ENCODE assay signal across 20 cellular contexts in genomic region chr11:122308286-122308685, GRCh38.
A peak's percentile ranks its signal among the peaks of the same experiment; 100 is the strongest.
DNase-seq lines count a peak whose midpoint lies in the region; ATAC-seq and TF ChIP-seq lines count a peak whose summit lies in the region.
"Had no signal": no experiment of that assay in that cellular context is flagged by ENCODE, and none has a peak within 500 bp of the region (broad histone marks: within the 10 kb centered on the region; RNA-seq: fewer than 3 reads in every experiment).

No MANE protein-coding gene starts in this region.

- peaks cover 0 to 24% of the 10 kb centered on the region in 2 donors for H3K4me1 ChIP-seq in right atrium auricular region
- peaks cover 1 to 6% of the 10 kb centered on the region in 2 donors for H3K4me1 ChIP-seq in aorta (ENCODE audit: control insufficient read depth in 1 of 2, insufficient read depth in 2 of 2, low read length in 2 of 2)
- H3K4me1 ChIP-seq: BLaER1 had no signal

- DNase-seq in right atrium auricular region (ENCODE audit: low spot score): no peak
- no peak for DNase-seq in cardiac septum (ENCODE audit: low spot score)
- no peak for DNase-seq in dorsolateral prefrontal cortex
- DNase-seq in aorta: no peak
- no peak for DNase-seq in RWPE1 (ENCODE audit: low spot score)
- no peak for DNase-seq in NCI-H187 (lab: John Stamatoyannopoulos, UW)
- DNase-seq in NOMO-1 (lab: John Stamatoyannopoulos, UW; ENCODE audit: unreplicated experiment in 2 of 2): no peak
- DNase-seq: CD4-positive, alpha-beta memory T cell; DMS153; EL; GOT3; NCI-H1092 treated with DMSO at 0.1 percent for 48 hours; NCI-H2081 treated with DMSO at 0.1 percent for 48 hours; NCI-H510A; NCI-H774; PC-3; RPMI8226; SJCRH30 had no signal

- H3K4me1 Mint-ChIP-seq in nephron: peaks cover 78% of the 10 kb centered on the region
- H3K4me1 Mint-ChIP-seq: CD4-positive, alpha-beta memory T cell had no signal

- H3K36me3 ChIP-seq in right atrium auricular region (no peaks in the 10 kb centered on the region), aorta (ENCODE audit: control insufficient read depth in 1 of 2, insufficient read depth in 2 of 2, low read length in 1 of 2) (no peaks in the 10 kb centered on the region)
- H3K36me3 ChIP-seq: BLaER1, SJCRH30 had no signal

- peak overlapping the region; percentile 88 to 91 for H3K27ac ChIP-seq in right atrium auricular region
- peak overlapping the region; percentile 72 to 99 (median 94) for H3K27ac ChIP-seq in dorsolateral prefrontal cortex
- peak overlapping the region; percentile 31 to 84 for H3K27ac ChIP-seq in aorta (ENCODE audit: low read depth in 1 of 2, low read length in 2 of 2)
- H3K27ac ChIP-seq in RWPE1: no peak overlapping the region
- H3K27ac ChIP-seq: BLaER1 had no signal

- POLR2A ChIA-PET in RWPE1 (lab: Yijun Ruan, JAX; ENCODE audit: low non-redundant PET): no interaction called here

- no peaks in the 10 kb centered on the region for H3K36me3 Mint-ChIP-seq in nephron (ENCODE audit: low read depth)
- H3K36me3 Mint-ChIP-seq: CD4-positive, alpha-beta memory T cell had no signal

- H3K27me3 ChIP-seq in right atrium auricular region (no peaks in the 10 kb centered on the region), dorsolateral prefrontal cortex (no peaks in the 10 kb centered on the region), aorta (ENCODE audit: control insufficient read depth in 1 of 2, insufficient read depth in 2 of 2, low read length in 1 of 2) (no peaks in the 10 kb centered on the region)
- H3K27me3 ChIP-seq: BLaER1, SJCRH30 had no signal

- H3K27me3 Mint-ChIP-seq in nephron (ENCODE audit: low read depth): no peaks in the 10 kb centered on the region

- CTCF ChIA-PET in RWPE1 (lab: Yijun Ruan, JAX): interaction anchor here (0.6 kb wide), 1 partner anchor 54 kb away, joined by 3 read pairs; no protein-coding TSS in a partner anchor

- intact Hi-C loops in cardiac septum (cut with DNase I) (loop anchor here (5.0 kb wide), 1 partner anchor 34 kb away; no protein-coding TSS in a partner anchor), dorsolateral prefrontal cortex (cut with DNase I) (loop anchor here (2.0 to 5.0 kb wide), 6 partner anchors 76 to 209 kb away; no protein-coding TSS in a partner anchor), aorta (cut with DNase I) (loop anchor here in 1 of 2 donors (5.0 to 10.0 kb wide), 3 partner anchors 59 to 187 kb away; no protein-coding TSS in a partner anchor)

- TF ChIP-seq CTCF in right atrium auricular region (IDR thresholded peaks at IDR 0.05) (no peak), dorsolateral prefrontal cortex (IDR thresholded peaks at IDR 0.05 in 54 of 56, conservative IDR thresholded peaks at IDR 0.05 in 2 of 56; ENCODE audit: low read depth in 1 of 56, partially characterized antibody in 56 of 56) (no peak), nephron (IDR thresholded peaks at IDR 0.05; ENCODE audit: unreplicated experiment in 3 of 3) (no peak), RWPE1 (conservative IDR thresholded peaks at IDR 0.05; ENCODE audit: low read depth) (no peak)

- H3K27ac Mint-ChIP-seq in nephron: peak overlapping the region in 2 of 3 experiments; percentile 78 to 97
- H3K27ac Mint-ChIP-seq: CD4-positive, alpha-beta memory T cell had no signal

- H3K9me3 ChIP-seq in right atrium auricular region (no peaks in the 10 kb centered on the region), aorta (ENCODE audit: control insufficient read depth, low read length) (no peaks in the 10 kb centered on the region)
- H3K9me3 ChIP-seq: BLaER1, SJCRH30 had no signal

- no peaks in the 10 kb centered on the region for H3K9me3 Mint-ChIP-seq in nephron
- H3K9me3 Mint-ChIP-seq: CD4-positive, alpha-beta memory T cell had no signal

- H3K4me3 ChIP-seq in right atrium auricular region: peak overlapping the region; percentile 47 to 48
- H3K4me3 ChIP-seq in dorsolateral prefrontal cortex: peak overlapping the region; percentile 6 to 76 (median 59)
- H3K4me3 ChIP-seq in aorta (ENCODE audit: low read length in 2 of 2): peak overlapping the region; percentile 44 to 86
- H3K4me3 ChIP-seq: BLaER1 had no signal

- 43 to 46% methylated on average over 4 of the region's 4 CpGs for WGBS in aorta, 2 donors

- no peak for ATAC-seq in aorta (ENCODE audit: low FRiP score)
- ATAC-seq: PC-3 had no signal

- peak overlapping the region in 1 of 3 experiments; percentile 76 for H3K4me3 Mint-ChIP-seq in nephron
- H3K4me3 Mint-ChIP-seq: CD4-positive, alpha-beta memory T cell had no signal
